In the genomic region with DNA sequence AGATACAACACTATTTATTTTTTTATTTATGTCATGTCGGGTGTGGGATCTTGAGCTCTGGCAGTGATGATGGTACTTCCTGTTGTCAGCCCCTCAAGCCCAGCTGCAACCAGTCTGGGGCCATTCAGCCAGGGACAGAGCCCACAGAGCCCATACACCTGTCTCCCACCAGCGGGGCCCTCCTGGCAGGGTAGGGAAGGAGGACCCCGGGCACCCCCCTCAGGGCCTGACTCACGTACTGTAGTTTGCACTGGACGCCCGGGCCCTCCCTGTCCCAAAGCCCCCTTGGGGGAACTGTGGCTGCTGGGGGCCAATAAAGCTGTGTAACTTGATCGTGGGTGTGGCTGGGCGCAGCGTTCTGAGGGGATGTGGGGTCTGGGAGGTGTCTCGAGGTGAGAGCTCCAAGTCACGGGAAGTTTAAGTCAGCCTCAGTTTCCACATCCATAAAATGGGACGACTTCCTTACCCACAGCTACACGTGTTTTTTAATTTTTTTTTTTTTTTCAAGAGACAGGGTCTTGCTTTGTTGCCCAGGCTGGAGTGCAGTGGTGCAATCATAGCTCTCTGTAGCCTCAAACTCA, we compare ENCODE assay signal across 13 cellular contexts. TPM values are rescaled to one million over a fixed set of nuclear protein-coding genes. Genes with fewer than 3 reads are reported as not detected.
DNase-seq lines count a peak whose midpoint lies in the region; ATAC-seq and TF ChIP-seq lines count a peak whose summit lies in the region.
"Had no signal": no experiment of that assay in that cellular context is flagged by ENCODE, and none has a peak within 500 bp of the region (broad histone marks: within the 10 kb centered on the region; RNA-seq: fewer than 3 reads in every experiment).

No MANE protein-coding gene starts in this region.

- H3K4me1 Mint-ChIP-seq in effector memory CD8-positive, alpha-beta T cell (ENCODE audit: low read depth in 2 of 2) = peaks cover 34 to 40% of the 10 kb centered on the region in 2 donors
- H3K4me1 Mint-ChIP-seq in HFFc6 (ENCODE audit: low read depth) = no peaks in the 10 kb centered on the region

- intact Hi-C loops in Right ventricle myocardium inferior (cut with DNase I) (no loop called here), left ventricle myocardium inferior (cut with micrococcal nuclease) (no loop called here), transverse colon (cut with DNase I; ENCODE audit: low total_unique reads) (no loop called here)

- 44 to 65% methylated on average over 7 to 13 of the region's 13 CpGs for WGBS in transverse colon (ENCODE audit: low coverage in 1 of 2), 2 donors

- no peaks in the 10 kb centered on the region for H3K9me3 Mint-ChIP-seq in effector memory CD8-positive, alpha-beta T cell
- no peaks in the 10 kb centered on the region for H3K9me3 Mint-ChIP-seq in HFFc6

- no peak for TF ChIP-seq POLR2A in transverse colon (IDR thresholded peaks at IDR 0.05)

- H3K27me3 ChIP-seq in left ventricle myocardium inferior (ENCODE audit: low read depth) (no peaks in the 10 kb centered on the region), transverse colon (no peaks in the 10 kb centered on the region)
- H3K27me3 ChIP-seq: cardiac muscle cell, sigmoid colon, upper lobe of right lung had no signal

- TF ChIP-seq EP300 in transverse colon (IDR thresholded peaks at IDR 0.05; ENCODE audit: low read depth) = no peak

- ATAC-seq in Right ventricle myocardium inferior = peak; percentile 30
- no peak for ATAC-seq in effector memory CD8-positive, alpha-beta T cell (replicated peaks)

- H3K27ac Mint-ChIP-seq in effector memory CD8-positive, alpha-beta T cell = peak overlapping the region; percentile 93 to 94
- H3K27ac Mint-ChIP-seq in HFFc6 = no peak overlapping the region

- H3K4me1 ChIP-seq in left ventricle myocardium inferior = no peaks in the 10 kb centered on the region
- H3K4me1 ChIP-seq in transverse colon = peaks cover 3 to 41% (median 13%) of the 10 kb centered on the region in 4 donors
- H3K4me1 ChIP-seq: sigmoid colon, upper lobe of right lung had no signal

- in situ Hi-C loops in transverse colon (cut with MboI; ENCODE audit: low pct_ligation_motif_present in 1 of 4, low pct_unique_long_range_greater_than_20kb in 1 of 4, low sequenced_read_pairs in 3 of 4) = no loop called here

- H3K27ac ChIP-seq in left ventricle myocardium inferior (replicated peaks) (no peak overlapping the region), transverse colon (peak overlapping the region; percentile 30 to 48 (median 34))
- H3K27ac ChIP-seq: C4-2B, sigmoid colon, upper lobe of right lung had no signal

- no peaks in the 10 kb centered on the region for H3K27me3 Mint-ChIP-seq in effector memory CD8-positive, alpha-beta T cell
- H3K27me3 Mint-ChIP-seq in HFFc6 (ENCODE audit: insufficient read depth) = peaks cover 2% of the 10 kb centered on the region; the same call in 1 of the 2 replicates

- H3K9me3 ChIP-seq in left ventricle myocardium inferior (replicated peaks) = no peaks in the 10 kb centered on the region
- no peaks in the 10 kb centered on the region for H3K9me3 ChIP-seq in transverse colon
- H3K9me3 ChIP-seq: sigmoid colon, upper lobe of right lung had no signal

- DNase-seq in Right ventricle myocardium inferior (ENCODE audit: missing footprints) (no peak), left ventricle myocardium inferior (no peak), transverse colon (no peak), NCI-H2196 treated with DMSO at 0.1 percent for 48 hours (lab: John Stamatoyannopoulos, UW; ENCODE audit: unreplicated experiment) (no peak), H4 (ENCODE audit: low spot score) (no peak), HFFc6 (no peak)
- DNase-seq in effector memory CD8-positive, alpha-beta T cell = no peak
- DNase-seq: NCI-H1048, sigmoid colon, upper lobe of right lung had no signal

- peaks cover 100% of the 10 kb centered on the region for H3K36me3 ChIP-seq in left ventricle myocardium inferior
- peaks cover 0 to 43% (median 17%) of the 10 kb centered on the region in 4 donors for H3K36me3 ChIP-seq in transverse colon

- peaks cover 87% of the 10 kb centered on the region for H3K36me3 Mint-ChIP-seq in effector memory CD8-positive, alpha-beta T cell (ENCODE audit: insufficient read depth)
- peaks cover 26% of the 10 kb centered on the region for H3K36me3 Mint-ChIP-seq in HFFc6 (ENCODE audit: low read depth)

- TF ChIP-seq CTCF in left ventricle myocardium inferior (IDR thresholded peaks at IDR 0.05; ENCODE audit: borderline replicate concordance) (no peak), transverse colon (IDR thresholded peaks at IDR 0.05) (no peak), HFFc6 (IDR thresholded peaks at IDR 0.05) (no peak)

- peak overlapping the region; percentile 75 to 76 for H3K4me3 Mint-ChIP-seq in effector memory CD8-positive, alpha-beta T cell
- H3K4me3 Mint-ChIP-seq in HFFc6 = no peak overlapping the region

- H3K4me3 ChIP-seq in left ventricle myocardium inferior = no peak overlapping the region
- no peak overlapping the region for H3K4me3 ChIP-seq in transverse colon
- H3K4me3 ChIP-seq: cardiac muscle cell, sigmoid colon, upper lobe of right lung had no signal

TF ChIP-seq in PFSK-1, 5 proteins besides CTCF, POLR2A, EP300 and RAD21:
- peak; percentile 25; the same call in 1 of the 2 replicates for TF ChIP-seq POLR2AphosphoS5 (IDR thresholded peaks at IDR 0.05; ENCODE audit: low read depth, low read length)
- TF ChIP-seq SIN3A (IDR thresholded peaks at IDR 0.05; ENCODE audit: borderline replicate concordance, insufficient read depth, low read length) = no peak

RNA-seq across cellular contexts. Expression of gene ATG4D, which starts 9.5 kb away (rescaled TPM):
- total RNA-seq in Right ventricle myocardium inferior = 47.6 TPM
- 48.7 TPM for total RNA-seq in left ventricle myocardium inferior
- 64.1 TPM for polyA plus RNA-seq in PFSK-1 (2012; ENCODE audit: insufficient read length, low read depth)
- total RNA-seq in transverse colon = 100 to 1,000 TPM in 2 of 4 donors, 10 to 100 TPM in 2; 79.9 to 164 (median 100) TPM
- total RNA-seq in H4 (2014; rRNA removed; shearing (Covaris generic)) = 13.1 and 18.6 TPM in 2 replicates
- 10 to 100 TPM; 19.4 to 24.5 (median 22.5) TPM for total RNA-seq in HFFc6 (2021; fragmentation: NEBNext Ultra II Directional; extraction: Animal tissue kit (Norgen Biotek cat#: 25700))

RNA-seq across cellular contexts. Expression of gene KRI1, which starts 12.6 kb away (rescaled TPM):
- 10.8 TPM for total RNA-seq in Right ventricle myocardium inferior
- 10.2 TPM for total RNA-seq in left ventricle myocardium inferior
- 53.9 TPM for polyA plus RNA-seq in PFSK-1 (2012; ENCODE audit: insufficient read length, low read depth)
- 10 to 100 TPM; 12.7 to 53.1 (median 27.9) TPM for total RNA-seq in transverse colon
- total RNA-seq in H4 (2014; rRNA removed; shearing (Covaris generic)) = 7.7 and 8.3 TPM in 2 replicates
- 10 to 100 TPM; 12.8 to 20.2 (median 17.5) TPM for total RNA-seq in HFFc6 (2021; fragmentation: NEBNext Ultra II Directional; extraction: Animal tissue kit (Norgen Biotek cat#: 25700))

RNA-seq across cellular contexts. Expression of gene CDKN2D, which starts 15.6 kb away (rescaled TPM):
- total RNA-seq in Right ventricle myocardium inferior (9.9 TPM), left ventricle myocardium inferior (9.4 TPM), transverse colon (10 to 100 TPM in 1 of 4 donors, 1 to 10 TPM in 3; 4.9 to 11.4 (median 7.1) TPM)
- polyA plus RNA-seq in PFSK-1 (2012; ENCODE audit: insufficient read length, low read depth) = 10.8 TPM
- 3.2 and 5.2 TPM in 2 replicates for total RNA-seq in H4 (2014; rRNA removed; shearing (Covaris generic))
- 10 to 100 TPM in 5 of 6 experiments, 1 to 10 TPM in 1; 8.0 to 14.7 (median 13.2) TPM for total RNA-seq in HFFc6 (2021; fragmentation: NEBNext Ultra II Directional; extraction: Animal tissue kit (Norgen Biotek cat#: 25700))

RNA-seq across cellular contexts. Expression of gene AP1M2, which starts 33.9 kb away (rescaled TPM):
- total RNA-seq in Right ventricle myocardium inferior (not detected), left ventricle myocardium inferior (not detected), transverse colon (100 to 1,000 TPM in 1 of 4 donors, 10 to 100 TPM in 3; 22.8 to 111 (median 63.1) TPM)
- polyA plus RNA-seq in PFSK-1 (2012; ENCODE audit: insufficient read length, low read depth) = not detected
- total RNA-seq in H4 (2014; rRNA removed; shearing (Covaris generic)) = 7.8 and 14.8 TPM in 2 replicates
- total RNA-seq in HFFc6 (2021; fragmentation: NEBNext Ultra II Directional; extraction: Animal tissue kit (Norgen Biotek cat#: 25700)) = 1 to 10 TPM in 1 of 6 experiments, under 1 TPM in 2, not detected in 3; 0.12 to 1.3 (median 0.59) TPM

RNA-seq across cellular contexts. Expression of gene S1PR5, which starts 35.9 kb away (rescaled TPM):
- 0.27 TPM for total RNA-seq in Right ventricle myocardium inferior
- total RNA-seq in left ventricle myocardium inferior = 0.11 TPM
- polyA plus RNA-seq in PFSK-1 (2012; ENCODE audit: insufficient read length, low read depth) = 22.0 TPM
- not detected for total RNA-seq in transverse colon
- total RNA-seq in H4 (2014; rRNA removed; shearing (Covaris generic)) = 1.0 and 1.7 TPM in 2 replicates
- total RNA-seq in HFFc6 (2021; fragmentation: NEBNext Ultra II Directional; extraction: Animal tissue kit (Norgen Biotek cat#: 25700)) = 1 to 10 TPM; 1.9 to 2.6 (median 2.4) TPM
- total RNA-seq: sigmoid colon had no signal
